ENCODE assay signal across 24 cellular contexts in genomic region chr1:187110351-187110750, GRCh38.
"Had no signal": no experiment of that assay in that cellular context is flagged by ENCODE, and none has a peak within 500 bp of the region (broad histone marks: within the 10 kb centered on the region; RNA-seq: fewer than 3 reads in every experiment).

No MANE protein-coding gene starts in this region.

- H3K4me3 ChIP-seq: ascending aorta, cardiac muscle cell, coronary artery, PC-9, SJCRH30, SK-N-MC had no signal

- ATAC-seq: activated CD8-positive, alpha-beta T cell treated with anti-CD3 and anti-CD28 coated beads, Interleukin-2, amount 10 ng/mL, durations not matched to agents 7 days and 5 days had no signal

- H3K36me3 ChIP-seq: ascending aorta, cardiac muscle cell, SJCRH30 had no signal

- H3K4me1 ChIP-seq: ascending aorta, SJCRH30 had no signal

- H3K9me3 ChIP-seq: ascending aorta, SJCRH30 had no signal

- H2AFZ ChIP-seq: PC-9 had no signal

- H3K4me2 ChIP-seq: PC-9 had no signal

- H3K27me3 ChIP-seq: ascending aorta, cardiac muscle cell, SJCRH30 had no signal

- H3K27ac ChIP-seq: ascending aorta, cardiac muscle cell, coronary artery, PC-9, SJCRH30, SK-N-MC had no signal

- DNase-seq: activated CD4-positive, alpha-beta T cell treated with anti-CD3 and anti-CD28 coated beads, Interleukin-2, amount 10 ng/mL, durations not matched to agents 24 days and 14 days; activated CD4-positive, alpha-beta T cell treated with anti-CD3 and anti-CD28 coated beads, Interleukin-2, amount 50 U/mL, for 48 hours; activated CD8-positive, alpha-beta T cell treated with anti-CD3 and anti-CD28 coated beads, Interleukin-2, amount 10 ng/mL, durations not matched to agents 7 days and 5 days; activated gamma-delta T cell; activated naive CD4-positive, alpha-beta T cell treated with Interleukin-2 at 50 U/mL for 16 hours; activated naive CD8-positive, alpha-beta T cell treated with anti-CD3 and anti-CD28 coated beads, Interleukin-2, amount 10 ng/mL, durations not matched to agents 7 days and 5 days; activated T-cell treated with anti-CD3 and anti-CD28 coated beads, Interleukin-2, amount 50 U/mL, for 24 hours; amygdala; NCI-H1048; NCI-H1105 treated with DMSO at 0.1 percent for 48 hours; NCI-H1436; NCI-H1694; NCI-H1930; NCI-H2081 treated with DMSO at 0.1 percent for 48 hours; NCI-H345; NCI-H524 treated with DMSO at 0.1 percent for 48 hours; NCI-H748 treated with DMSO at 0.1 percent for 48 hours; PC-9; SHP77; SJCRH30 had no signal
